In genomic region chr9:131125038-131125287, GRCh38 we compare ENCODE assay signal across 8 cellular contexts. TPM values are rescaled to one million over a fixed set of nuclear protein-coding genes. Genes with fewer than 3 reads are reported as not detected.
DNase-seq lines count a peak whose midpoint lies in the region; ATAC-seq and TF ChIP-seq lines count a peak whose summit lies in the region.

No MANE protein-coding gene starts in this region.

- DNase-seq in GM12865 (ENCODE audit: low read depth) (no peak), OCI-LY7 (ENCODE audit: low spot score) (no peak), osteocyte (ENCODE audit: extremely low spot score, unreplicated experiment) (no peak), NOMO-1 treated with DMSO at 0.1 percent for 48 hours (lab: John Stamatoyannopoulos, UW; ENCODE audit: unreplicated experiment) (no peak)

- H3K27ac ChIP-seq in OCI-LY7 (ENCODE audit: low read depth, low read length, poor library complexity, severe bottlenecking) (peak overlapping the region; percentile 52), esophagus (ENCODE audit: low read depth in 2 of 2, low read length in 1 of 2) (peak overlapping the region; percentile 66 to 86)

- POLR2A ChIA-PET in OCI-LY7 (lab: Charles Lee): interaction anchor here (0.6 to 1.9 kb wide), 6 partner anchors 8 to 1239 kb away, joined by 3 to 9 read pairs (median 4); no protein-coding TSS in a partner anchor

- H3K9me2 ChIP-seq in OCI-LY7 (ENCODE audit: insufficient read depth, low read length): no peaks in the 10 kb centered on the region

- peaks cover 9% of the 10 kb centered on the region for H3K4me1 ChIP-seq in OCI-LY7 (ENCODE audit: insufficient read depth, low read length, poor library complexity, severe bottlenecking)
- H3K4me1 ChIP-seq in esophagus (ENCODE audit: control insufficient read depth in 2 of 2, insufficient read depth in 2 of 2, low read length in 1 of 2): peaks cover 0 to 2% of the 10 kb centered on the region in 2 donors

- H3K9me3 ChIP-seq in OCI-LY7 (ENCODE audit: low read length) (no peaks in the 10 kb centered on the region), esophagus (ENCODE audit: control insufficient read depth in 2 of 2, insufficient read depth in 1 of 2, low read depth in 1 of 2, low read length in 1 of 2) (no peaks in the 10 kb centered on the region)

- intact Hi-C loops in OCI-LY7 (cut with micrococcal nuclease; ENCODE audit: unreplicated experiment): no loop called here

- 1 to 2% methylated on average over 7 of the region's 7 CpGs for WGBS in esophagus, 2 donors

- no peaks in the 10 kb centered on the region for H3K27me3 ChIP-seq in esophagus (ENCODE audit: control insufficient read depth in 1 of 2, insufficient read depth in 2 of 2, low read length in 2 of 2)

- peak overlapping the region; percentile 79 for H3K4me3 ChIP-seq in GM12865 (ENCODE audit: low read depth, low read length)
- peak overlapping the region; percentile 81 for H3K4me3 ChIP-seq in OCI-LY7 (ENCODE audit: low read depth, low read length, poor library complexity, severe bottlenecking)
- peak overlapping the region; percentile 91 to 93 for H3K4me3 ChIP-seq in esophagus (ENCODE audit: low read depth in 1 of 2, low read length in 2 of 2)

- ATAC-seq in HG03565 (IDR thresholded peaks at IDR 0.05; ENCODE audit: unreplicated experiment): no peak
- no peak for ATAC-seq in GM21529 (IDR thresholded peaks at IDR 0.05; ENCODE audit: unreplicated experiment)
- ATAC-seq in GM21515 (IDR thresholded peaks at IDR 0.05; ENCODE audit: unreplicated experiment): no peak

- TF ChIP-seq CTCF in GM12865 (IDR thresholded peaks at IDR 0.05; ENCODE audit: insufficient read depth, low read depth, low read length, missing control alignments) (no peak), OCI-LY7 (conservative IDR thresholded peaks at IDR 0.05; ENCODE audit: low read length) (no peak), osteocyte (IDR thresholded peaks at IDR 0.05) (no peak)

- peaks cover 20% of the 10 kb centered on the region for H3K36me3 Mint-ChIP-seq in osteocyte (ENCODE audit: unreplicated experiment)

- H3K36me3 ChIP-seq in OCI-LY7 (ENCODE audit: insufficient read depth, low read length) (peaks cover 28% of the 10 kb centered on the region), esophagus (ENCODE audit: control insufficient read depth in 2 of 2, insufficient read depth in 2 of 2, low read length in 1 of 2) (peaks cover 3 to 9% of the 10 kb centered on the region in 2 donors)

- no peaks in the 10 kb centered on the region for H3K27me3 Mint-ChIP-seq in osteocyte (ENCODE audit: unreplicated experiment)

- peak overlapping the region; percentile 73 for H3K4me2 ChIP-seq in OCI-LY7 (ENCODE audit: low read length)

- CTCF ChIA-PET in OCI-LY7 (lab: Charles Lee; ENCODE audit: unreplicated experiment): interaction anchor here (0.7 kb wide), 2 partner anchors 13 to 1983 kb away, joined by 3 read pairs; no protein-coding TSS in a partner anchor

- H3K79me2 ChIP-seq in OCI-LY7 (ENCODE audit: insufficient read depth, low read depth, low read length): peaks cover 24% of the 10 kb centered on the region

- H3K9me3 Mint-ChIP-seq in osteocyte (ENCODE audit: unreplicated experiment): no peaks in the 10 kb centered on the region

- peak overlapping the region; percentile 40; the same call in 1 of the 2 replicates for H2AFZ ChIP-seq in OCI-LY7 (ENCODE audit: low read length)

- peak overlapping the region; percentile 99 for H3K4me3 Mint-ChIP-seq in osteocyte (ENCODE audit: unreplicated experiment)

- H4K20me1 ChIP-seq in OCI-LY7 (ENCODE audit: insufficient read depth, low read length): no peaks in the 10 kb centered on the region; the same call in 1 of the 2 replicates

- H3K27ac Mint-ChIP-seq in osteocyte (ENCODE audit: unreplicated experiment): peak overlapping the region; percentile 97

- TSS peak; percentile 99 for BruUV-seq in OCI-LY7 (replicated peaks; lab: Mats Ljungman, UMichigan)

- H3K4me1 Mint-ChIP-seq in osteocyte (ENCODE audit: unreplicated experiment): peaks cover 16% of the 10 kb centered on the region

RNA-seq across cellular contexts. Expression of gene NUP214, which starts 0.4 kb away (rescaled TPM):
- 17.0 and 19.7 TPM in 2 replicates for total RNA-seq in OCI-LY7 (2014; rRNA removed; shearing (Covaris generic))
- total RNA-seq in OCI-LY7 (2022) (67.1 and 69.6 TPM in 2 replicates), osteocyte (45.4 and 51.5 TPM in 2 replicates)
- 10 to 100 TPM; 22.3 to 31.3 TPM for polyA plus RNA-seq in esophagus

RNA-seq across cellular contexts. Expression of gene AIF1L, which starts 28.6 kb away (rescaled TPM):
- total RNA-seq in OCI-LY7 (2014; rRNA removed; shearing (Covaris generic)): not detected in 2 replicates
- not detected in 2 replicates for total RNA-seq in OCI-LY7 (2022)
- polyA plus RNA-seq in esophagus: 100 to 1,000 TPM in 1 of 2 donors, 10 to 100 TPM in 1; 59.3 to 184 TPM
- total RNA-seq in osteocyte: 26.3 and 31.1 TPM in 2 replicates

Comparison
In these comparisons a context has a peak if more than half of its experiments do, and no peak if none do; other contexts are left out.
1. RNA of gene AIF1L, which starts 28.6 kb away (total RNA-seq): 26.3 to 31.1 TPM in osteocyte; not detected in OCI-LY7; every median in the first group is over 10 times any median in the second.
2. Peak in every context shown above with its lines, with median percentiles within 50 percentile points of each other: H3K4me3 ChIP-seq.